ENCODE assay signal across 16 cellular contexts in the genomic region with DNA sequence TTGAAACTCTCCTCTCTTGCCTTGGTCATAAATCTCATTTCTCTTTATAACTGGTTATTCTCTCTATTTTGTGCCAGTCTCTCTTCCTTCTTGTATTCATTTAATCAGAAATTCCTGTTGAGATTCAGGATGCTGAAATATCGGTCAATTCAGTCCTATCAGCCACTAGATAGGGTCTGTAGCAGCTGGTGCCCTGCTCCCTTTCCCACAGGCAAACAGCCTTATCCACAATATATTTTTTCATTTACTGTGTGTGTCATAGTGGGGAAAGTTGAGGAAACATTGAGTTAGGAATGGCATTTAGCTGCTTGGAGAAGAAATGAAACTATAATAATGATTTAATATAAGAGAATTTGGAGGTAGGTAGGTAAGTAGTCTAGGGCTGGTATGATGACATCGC.
"Had no signal": no experiment of that assay in that cellular context is flagged by ENCODE, and none has a peak within 500 bp of the region (broad histone marks: within the 10 kb centered on the region; RNA-seq: fewer than 3 reads in every experiment).

No MANE protein-coding gene starts in this region.

- H3K4me3 Mint-ChIP-seq: activated T-helper 17 cell treated with anti-CD3 and anti-CD28 coated beads, Interleukin-2, amount 50 U/mL, for 72 hours; natural killer cell treated with Interleukin-12 subunit alpha and Interleukin-12 subunit beta and Interleukin-15 and Interleukin-18, amount 100 ng/mL, for 72 hours had no signal

- FAIRE-seq: colon, keratinocyte had no signal

- H3K36me3 ChIP-seq: cardiac muscle cell, left lung, right lobe of liver, upper lobe of right lung had no signal

- H3K27me3 Mint-ChIP-seq: activated T-helper 17 cell treated with anti-CD3 and anti-CD28 coated beads, Interleukin-2, amount 50 U/mL, for 72 hours; natural killer cell treated with Interleukin-12 subunit alpha and Interleukin-12 subunit beta and Interleukin-15 and Interleukin-18, amount 100 ng/mL, for 72 hours had no signal

- H3K4me3 ChIP-seq: cardiac muscle cell, left lung, mucosa of descending colon, psoas muscle, right lobe of liver, testis, upper lobe of right lung had no signal

- H3K9me3 Mint-ChIP-seq: activated T-helper 17 cell treated with anti-CD3 and anti-CD28 coated beads, Interleukin-2, amount 50 U/mL, for 72 hours; natural killer cell treated with Interleukin-12 subunit alpha and Interleukin-12 subunit beta and Interleukin-15 and Interleukin-18, amount 100 ng/mL, for 72 hours had no signal

- DNase-seq: activated CD4-positive, alpha-beta T cell treated with anti-CD3 and anti-CD28 coated beads, Interleukin-2, amount 50 U/mL, for 48 hours; foreskin melanocyte; left lung; mucosa of descending colon; occipital lobe; psoas muscle; right lobe of liver; stimulated activated naive CD4-positive, alpha-beta T cell; testis; upper lobe of right lung had no signal

- ATAC-seq: activated CD4-positive, CD25-positive, alpha-beta regulatory T cell treated with anti-CD3 and anti-CD28 coated beads, Interleukin-2, amount 50 U/mL, for 24 hours; activated T-helper 17 cell treated with anti-CD3 and anti-CD28 coated beads, Interleukin-2, amount 50 U/mL, for 72 hours; left lung; mucosa of descending colon; natural killer cell treated with Interleukin-12 subunit alpha and Interleukin-12 subunit beta and Interleukin-15 and Interleukin-18, amount 100 ng/mL, for 72 hours; psoas muscle; right lobe of liver; upper lobe of right lung had no signal

- H3K9me3 ChIP-seq: left lung, mucosa of descending colon, psoas muscle, right lobe of liver, testis, upper lobe of right lung had no signal

- H3K27me3 ChIP-seq: cardiac muscle cell, left lung, right lobe of liver, testis, upper lobe of right lung had no signal

- H3K27ac ChIP-seq: left lung, psoas muscle, right lobe of liver, testis, upper lobe of right lung had no signal
